15 cellular contexts compared by ENCODE assay signal in the genomic region with DNA sequence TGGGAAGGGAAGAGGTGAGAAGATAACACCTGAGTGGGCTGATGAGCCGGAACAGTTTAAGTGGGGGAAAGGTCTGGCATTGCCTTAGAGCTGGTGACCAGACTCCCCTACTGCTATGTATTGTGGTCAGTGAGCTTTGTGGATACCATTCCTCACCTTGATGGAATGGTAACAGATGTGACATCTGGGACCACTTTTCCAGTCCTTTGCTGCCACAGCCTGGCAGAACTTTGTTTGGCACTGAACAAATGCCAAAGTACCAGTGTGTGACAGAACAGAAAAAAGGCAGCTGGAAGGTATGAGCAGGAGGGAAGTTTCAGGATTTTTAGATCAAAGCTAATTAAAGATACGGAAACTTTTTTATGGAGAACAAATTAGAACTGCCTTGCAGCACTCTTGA. TPM values are rescaled to one million over a fixed set of nuclear protein-coding genes. Genes with fewer than 3 reads are reported as not detected.
DNase-seq lines count a peak whose midpoint lies in the region; ATAC-seq and TF ChIP-seq lines count a peak whose summit lies in the region.
"Had no signal": no experiment of that assay in that cellular context is flagged by ENCODE, and none has a peak within 500 bp of the region (broad histone marks: within the 10 kb centered on the region; RNA-seq: fewer than 3 reads in every experiment).

No MANE protein-coding gene starts in this region.

- ATAC-seq in DND-41 (ENCODE audit: insufficient read depth, low read depth) (no peak), RWPE2 (ENCODE audit: low read depth) (peak; percentile 36; the same call in 2 of the 3 replicates), foreskin keratinocyte (no peak)
- ATAC-seq: activated naive CD8-positive, alpha-beta T cell treated with anti-CD3 and anti-CD28 coated beads, Interleukin-2, amount 50 U/mL, for 24 hours had no signal

- peak; percentile 24 for TF ChIP-seq CTCF in DND-41 (IDR thresholded peaks at IDR 0.05; ENCODE audit: borderline replicate concordance, extremely low read depth, low read length, poor library complexity, severe bottlenecking)
- TF ChIP-seq CTCF in RWPE2 (IDR thresholded peaks at IDR 0.05; ENCODE audit: poor library complexity, severe bottlenecking) = peak; percentile 19
- peak; percentile 51 for TF ChIP-seq CTCF in foreskin keratinocyte (conservative IDR thresholded peaks at IDR 0.05)

- H3K27me3 ChIP-seq in DND-41 (ENCODE audit: insufficient read depth, low read length, poor library complexity) (no peaks in the 10 kb centered on the region), RWPE2 (ENCODE audit: insufficient read depth, poor library complexity, severe bottlenecking) (no peaks in the 10 kb centered on the region), foreskin keratinocyte (no peaks in the 10 kb centered on the region)

- H3K9me3 ChIP-seq in DND-41 (ENCODE audit: insufficient read depth, low read length, severe bottlenecking) (no peaks in the 10 kb centered on the region), RWPE2 (ENCODE audit: severe bottlenecking) (no peaks in the 10 kb centered on the region)

- no peaks in the 10 kb centered on the region for H3K27me3 Mint-ChIP-seq in activated CD4-positive, alpha-beta T cell treated with anti-CD3 and anti-CD28 coated beads, Interleukin-2, amount 10 ng/mL, durations not matched to agents 24 days and 14 days
- H3K27me3 Mint-ChIP-seq: activated naive CD8-positive, alpha-beta T cell treated with anti-CD3 and anti-CD28 coated beads, Interleukin-2, amount 50 U/mL, for 24 hours had no signal

- no peak overlapping the region for H3K4me3 Mint-ChIP-seq in activated CD4-positive, alpha-beta T cell treated with anti-CD3 and anti-CD28 coated beads, Interleukin-2, amount 10 ng/mL, durations not matched to agents 24 days and 14 days
- H3K4me3 Mint-ChIP-seq: activated naive CD8-positive, alpha-beta T cell treated with anti-CD3 and anti-CD28 coated beads, Interleukin-2, amount 50 U/mL, for 24 hours; T-helper 1 cell treated with Interleukin-12 subunit alpha and Interleukin-12 subunit beta and Interleukin-4 antibody, amounts not matched to agents 30 μg/mL and 1 μg/mL, for 36 hours had no signal

- H3K27ac ChIP-seq in DND-41 (ENCODE audit: low read length) = no peak overlapping the region
- no peak overlapping the region for H3K27ac ChIP-seq in RWPE2 (ENCODE audit: poor library complexity, severe bottlenecking)
- no peak overlapping the region for H3K27ac ChIP-seq in foreskin keratinocyte
- H3K27ac ChIP-seq: epithelial cell of prostate had no signal

- no peaks in the 10 kb centered on the region for H3K9me3 Mint-ChIP-seq in activated CD4-positive, alpha-beta T cell treated with anti-CD3 and anti-CD28 coated beads, Interleukin-2, amount 10 ng/mL, durations not matched to agents 24 days and 14 days
- H3K9me3 Mint-ChIP-seq: activated naive CD8-positive, alpha-beta T cell treated with anti-CD3 and anti-CD28 coated beads, Interleukin-2, amount 50 U/mL, for 24 hours; T-helper 1 cell treated with Interleukin-12 subunit alpha and Interleukin-12 subunit beta and Interleukin-4 antibody, amounts not matched to agents 30 μg/mL and 1 μg/mL, for 36 hours had no signal

- peaks cover 17% of the 10 kb centered on the region for H3K4me1 Mint-ChIP-seq in activated CD4-positive, alpha-beta T cell treated with anti-CD3 and anti-CD28 coated beads, Interleukin-2, amount 10 ng/mL, durations not matched to agents 24 days and 14 days

- H3K4me2 ChIP-seq in DND-41 (ENCODE audit: insufficient read depth, low read length) = no peak overlapping the region

- peaks cover 8% of the 10 kb centered on the region; the same call in 1 of the 2 replicates for H4K20me1 ChIP-seq in DND-41 (ENCODE audit: insufficient read depth, low read length)

- in situ Hi-C loops in KBM-7 (cut with MboI; ENCODE audit: low pct_unique_long_range_greater_than_20kb, low sequenced_read_pairs) = no loop called here

- H3K36me3 ChIP-seq in DND-41 (ENCODE audit: insufficient read depth, low read length) (peaks cover 70% of the 10 kb centered on the region), RWPE2 (ENCODE audit: low read depth) (peaks cover 63% of the 10 kb centered on the region)

- peaks cover 11% of the 10 kb centered on the region for H3K79me2 ChIP-seq in DND-41 (ENCODE audit: insufficient read depth, low read length)

- peaks cover 62% of the 10 kb centered on the region for H3K36me3 Mint-ChIP-seq in activated CD4-positive, alpha-beta T cell treated with anti-CD3 and anti-CD28 coated beads, Interleukin-2, amount 10 ng/mL, durations not matched to agents 24 days and 14 days (ENCODE audit: low read depth)

- H2AFZ ChIP-seq in DND-41 (ENCODE audit: low read depth, low read length) = no peak overlapping the region

- DNase-seq in DND-41 (no peak), RWPE2 (ENCODE audit: low spot score) (no peak), foreskin keratinocyte (no peak), nucleus accumbens (lab: John Stamatoyannopoulos, UW) (peak in 45 of 56 donors; percentile 4 to 64 (median 24)), HuH-7.5 (ENCODE audit: low spot score) (no peak), KBM-7 (no peak), DMS153 treated with DMSO at 0.1 percent for 48 hours (lab: John Stamatoyannopoulos, UW; ENCODE audit: unreplicated experiment) (no peak)
- DNase-seq in activated CD4-positive, alpha-beta T cell treated with anti-CD3 and anti-CD28 coated beads, Interleukin-2, amount 10 ng/mL, durations not matched to agents 24 days and 14 days = no peak
- DNase-seq: activated naive CD8-positive, alpha-beta T cell treated with anti-CD3 and anti-CD28 coated beads, Interleukin-2, amount 50 U/mL, for 24 hours; stimulated activated CD4-positive, alpha-beta T cell treated with anti-CD3 and anti-CD28 coated beads, Interleukin-4, amount 100 ng/mL, for 4 hours had no signal

- no peak overlapping the region for H3K27ac Mint-ChIP-seq in activated CD4-positive, alpha-beta T cell treated with anti-CD3 and anti-CD28 coated beads, Interleukin-2, amount 10 ng/mL, durations not matched to agents 24 days and 14 days
- H3K27ac Mint-ChIP-seq: activated naive CD8-positive, alpha-beta T cell treated with anti-CD3 and anti-CD28 coated beads, Interleukin-2, amount 50 U/mL, for 24 hours; T-helper 1 cell treated with Interleukin-12 subunit alpha and Interleukin-12 subunit beta and Interleukin-4 antibody, amounts not matched to agents 30 μg/mL and 1 μg/mL, for 36 hours had no signal

- no peak overlapping the region for H3K9ac ChIP-seq in DND-41 (ENCODE audit: low read depth, low read length)

- no peak overlapping the region for H3K4me3 ChIP-seq in DND-41 (ENCODE audit: low read depth in 1 of 2, low read length in 2 of 2)
- H3K4me3 ChIP-seq in RWPE2 (ENCODE audit: severe bottlenecking) = no peak overlapping the region

- intact Hi-C loops in activated CD4-positive, alpha-beta T cell treated with anti-CD3 and anti-CD28 coated beads, Interleukin-2, amount 10 ng/mL, durations not matched to agents 24 days and 14 days (cut with micrococcal nuclease) = no loop called here

- H3K4me1 ChIP-seq in DND-41 (ENCODE audit: insufficient read depth, low read length) (peaks cover 10% of the 10 kb centered on the region), RWPE2 (ENCODE audit: insufficient read depth, poor library complexity, severe bottlenecking) (peaks cover 2% of the 10 kb centered on the region), foreskin keratinocyte (no peaks in the 10 kb centered on the region)

RNA-seq across cellular contexts. Expression of a gene that starts 6.2 kb away (rescaled TPM):
- total RNA-seq in foreskin keratinocyte = 36.7 and 47.2 TPM in 2 replicates
- polyA plus RNA-seq in foreskin keratinocyte = 40.0 and 52.2 TPM in 2 replicates
- 39.6 and 45.1 TPM in 2 replicates for total RNA-seq in activated CD4-positive, alpha-beta T cell treated with anti-CD3 and anti-CD28 coated beads, Interleukin-2, amount 10 ng/mL, durations not matched to agents 24 days and 14 days

RNA-seq across cellular contexts. Expression of a gene that starts 6.2 kb away (rescaled TPM):
- total RNA-seq in foreskin keratinocyte = 14.2 and 16.9 TPM in 2 replicates
- 5.0 and 6.2 TPM in 2 replicates for polyA plus RNA-seq in foreskin keratinocyte
- total RNA-seq in activated CD4-positive, alpha-beta T cell treated with anti-CD3 and anti-CD28 coated beads, Interleukin-2, amount 10 ng/mL, durations not matched to agents 24 days and 14 days = 54.0 and 56.2 TPM in 2 replicates

RNA-seq across cellular contexts. Expression of a gene that starts 15.6 kb away (rescaled TPM):
- total RNA-seq in foreskin keratinocyte = 137 and 140 TPM in 2 replicates
- polyA plus RNA-seq in foreskin keratinocyte = 190 and 207 TPM in 2 replicates
- total RNA-seq in activated CD4-positive, alpha-beta T cell treated with anti-CD3 and anti-CD28 coated beads, Interleukin-2, amount 10 ng/mL, durations not matched to agents 24 days and 14 days = 76.8 and 85.1 TPM in 2 replicates

RNA-seq across cellular contexts. Expression of a gene that starts 24.7 kb away (rescaled TPM):
- 192 and 269 TPM in 2 replicates for total RNA-seq in foreskin keratinocyte
- polyA plus RNA-seq in foreskin keratinocyte = 230 and 312 TPM in 2 replicates
- total RNA-seq in activated CD4-positive, alpha-beta T cell treated with anti-CD3 and anti-CD28 coated beads, Interleukin-2, amount 10 ng/mL, durations not matched to agents 24 days and 14 days = 84.3 and 86.9 TPM in 2 replicates

RNA-seq across cellular contexts. Expression of a gene that starts 45.8 kb away (rescaled TPM):
- total RNA-seq in foreskin keratinocyte = not detected in 2 replicates
- polyA plus RNA-seq in foreskin keratinocyte = not detected in 2 replicates
- total RNA-seq in activated CD4-positive, alpha-beta T cell treated with anti-CD3 and anti-CD28 coated beads, Interleukin-2, amount 10 ng/mL, durations not matched to agents 24 days and 14 days = not detected in 2 replicates
- total RNA-seq: activated CD8-positive, alpha-beta memory T cell treated with anti-CD3 and anti-CD28 coated beads for 36 hours; MCF 10A; osteoblast had no signal

Comparison
In these comparisons a context has a peak if more than half of its experiments do, and no peak if none do; other contexts are left out.
1. DNase-seq: peak in nucleus accumbens (45 of 56); none in DND-41 (single experiment), RWPE2 (single experiment), foreskin keratinocyte (0 of 2), HuH-7.5 (single experiment), KBM-7 (single experiment), DMS153 treated with DMSO at 0.1 percent for 48 hours (single experiment) and activated CD4-positive, alpha-beta T cell treated with anti-CD3 and anti-CD28 coated beads, Interleukin-2, amount 10 ng/mL, durations not matched to agents 24 days and 14 days (single experiment).
2. Peak in every context shown above with its lines, with median percentiles within 50 percentile points of each other: CTCF ChIP-seq.